24 cellular contexts compared by ENCODE assay signal in genomic region chr14:59146484-59146883, GRCh38.
"Had no signal": no experiment of that assay in that cellular context is flagged by ENCODE, and none has a peak within 500 bp of the region (broad histone marks: within the 10 kb centered on the region; RNA-seq: fewer than 3 reads in every experiment).

No MANE protein-coding gene starts in this region.

- H3K9me3 ChIP-seq: colonic mucosa, esophagus squamous epithelium, gastrocnemius medialis, heart right ventricle, left lung, lower lobe of right lung, mucosa of descending colon had no signal

- H3K27me3 Mint-ChIP-seq: effector memory CD8-positive, alpha-beta T cell had no signal

- H3K4me3 ChIP-seq: colonic mucosa, esophagus squamous epithelium, gastrocnemius medialis, heart right ventricle, left lung, lower lobe of right lung, mucosa of descending colon had no signal

- H3K36me3 ChIP-seq: colonic mucosa, esophagus squamous epithelium, gastrocnemius medialis, heart right ventricle, left lung, lower lobe of right lung had no signal

- H3K36me3 Mint-ChIP-seq: mesothelial cell of epicardium had no signal

- ATAC-seq: effector memory CD8-positive, alpha-beta T cell; esophagus mucosa; gastrocnemius medialis; left cardiac atrium; left lung; lower lobe of right lung; mucosa of descending colon had no signal

- H3K27ac ChIP-seq: colonic mucosa, epithelial cell of prostate, esophagus squamous epithelium, gastrocnemius medialis, heart right ventricle, left lung, lower lobe of right lung had no signal

- H3K9me3 Mint-ChIP-seq: dendritic cell treated with granulocyte-macrophage colony-stimulating factor and Interleukin-4, amounts not matched to agents 40 ng/mL and 50 ng/mL, for 4 days; effector memory CD8-positive, alpha-beta T cell; endodermal cell; mesothelial cell of epicardium had no signal

- H3K27ac Mint-ChIP-seq: dendritic cell treated with granulocyte-macrophage colony-stimulating factor and Interleukin-4, amounts not matched to agents 40 ng/mL and 50 ng/mL, for 4 days; effector memory CD8-positive, alpha-beta T cell; endodermal cell; mesothelial cell of epicardium had no signal

- H3K4me3 Mint-ChIP-seq: dendritic cell treated with granulocyte-macrophage colony-stimulating factor and Interleukin-4, amounts not matched to agents 40 ng/mL and 50 ng/mL, for 4 days; effector memory CD8-positive, alpha-beta T cell; endodermal cell; mesothelial cell of epicardium had no signal

- H3K27me3 ChIP-seq: colonic mucosa, esophagus squamous epithelium, gastrocnemius medialis, heart right ventricle, left lung had no signal

- H3K4me1 ChIP-seq: colonic mucosa, esophagus squamous epithelium, gastrocnemius medialis, heart right ventricle had no signal

- DNase-seq: colonic mucosa; cortex of kidney; effector CD8-positive, alpha-beta T cell; effector memory CD8-positive, alpha-beta T cell; endodermal cell; erythroblast; esophagus squamous epithelium; foreskin fibroblast; foreskin melanocyte; gastrocnemius medialis; glutamatergic neuron; head of caudate nucleus; heart right ventricle; hippocampal formation; left cardiac atrium; left lung; left ventricle myocardium superior; lower lobe of right lung; mesenchymal stem cell; mucosa of descending colon had no signal
